Comparison of ENCODE assay signal across 1 cellular context in genomic region chr11:63614136-63614664, GRCh38.
A peak's percentile ranks its signal among the peaks of the same experiment; 100 is the strongest.
TF ChIP-seq lines count a peak whose summit lies in the region.

Gene PLAAT3, minus strand, starts transcription at chr11:63614433. Its CDS starts 419 bp downstream, at chr11:63614014.

TF ChIP-seq in K562, 482 proteins besides CTCF, POLR2A, EP300 and RAD21 (continued from another document):
- TF ChIP-seq UBTF (IDR thresholded peaks at IDR 0.05; ENCODE audit: borderline replicate concordance in 1 of 2, low read depth in 2 of 2, low read length in 2 of 2) (peak; percentile 21 to 70; a peak in 2 of 4 replicates), KLF16 (IDR thresholded peaks at IDR 0.05) (0 out of 2 replicates have a peak, but pooled peaks have one; percentile 16), HINFP (tag; conservative IDR thresholded peaks at IDR 0.05; ENCODE audit: low read depth) (no peak), ZNF146 (CRISPR knock-in tag; IDR thresholded peaks at IDR 0.05; ENCODE audit: unreplicated experiment) (no peak), HNRNPL (IDR thresholded peaks at IDR 0.05; ENCODE audit: low read depth, low read length) (peak; percentile 62), SRSF1 (IDR thresholded peaks at IDR 0.05; ENCODE audit: low read depth, low read length) (no peak), AFF1 (IDR thresholded peaks at IDR 0.05; ENCODE audit: low read depth in 1 of 2, partially characterized antibody in 2 of 2) (no peak), TBL1XR1 (IDR thresholded peaks at IDR 0.05; ENCODE audit: low read length in 2 of 2) (peak in 1 of 2 experiments; percentile 22; a peak in 1 of 4 replicates), ELK1 (CRISPR knock-in tag; IDR thresholded peaks at IDR 0.05) (no peak), ZNF717 (CRISPR knock-in tag; IDR thresholded peaks at IDR 0.05) (no peak), ZNF407 (IDR thresholded peaks at IDR 0.05; ENCODE audit: low read depth) (no peak), PCBP2 (IDR thresholded peaks at IDR 0.05; ENCODE audit: low read depth, low read length, poor library complexity, severe bottlenecking) (no peak), ETS2 (tag; IDR thresholded peaks at IDR 0.05; ENCODE audit: borderline replicate concordance, poor library complexity, severe bottlenecking) (no peak), VEZF1 (CRISPR knock-in tag; IDR thresholded peaks at IDR 0.05) (peak; percentile 60; the same call in 1 of the 2 replicates), ZNF778 (CRISPR knock-in tag; IDR thresholded peaks at IDR 0.05) (no peak), NR2C2 (CRISPR knock-in tag; IDR thresholded peaks at IDR 0.05) (no peak), NR2C2 (tag; IDR thresholded peaks at IDR 0.05) (peak; percentile 76), ELF1 (tag; IDR thresholded peaks at IDR 0.05) (peak; percentile 59), NR1H2 (CRISPR knock-in tag; IDR thresholded peaks at IDR 0.05) (peak; percentile 64; the same call in 1 of the 2 replicates), PHF20 (IDR thresholded peaks at IDR 0.05; ENCODE audit: partially characterized antibody) (no peak), MBD2 (IDR thresholded peaks at IDR 0.05; ENCODE audit: borderline replicate concordance, low read depth) (no peak), CBFA2T2 (conservative IDR thresholded peaks at IDR 0.05) (peak; percentile 52), RBFOX2 (IDR thresholded peaks at IDR 0.05; ENCODE audit: low read depth, low read length) (peak; percentile 53), TAF9B (IDR thresholded peaks at IDR 0.05; ENCODE audit: partially characterized antibody) (no peak), ZNF184 (CRISPR knock-in tag; IDR thresholded peaks at IDR 0.05) (no peak), ZEB2 (IDR thresholded peaks at IDR 0.05) (peak; percentile 53), ATF3 (IDR thresholded peaks at IDR 0.05) (peak; percentile 41), ATF3 (CRISPR knock-in tag; conservative IDR thresholded peaks at IDR 0.05) (no peak), NCOR1 (IDR thresholded peaks at IDR 0.05) (peak; percentile 47), CREBBP (IDR thresholded peaks at IDR 0.05; ENCODE audit: low read depth, low read length) (no peak)
TF ChIP-seq in K562: peak in this region for 58.
